In the genomic region with DNA sequence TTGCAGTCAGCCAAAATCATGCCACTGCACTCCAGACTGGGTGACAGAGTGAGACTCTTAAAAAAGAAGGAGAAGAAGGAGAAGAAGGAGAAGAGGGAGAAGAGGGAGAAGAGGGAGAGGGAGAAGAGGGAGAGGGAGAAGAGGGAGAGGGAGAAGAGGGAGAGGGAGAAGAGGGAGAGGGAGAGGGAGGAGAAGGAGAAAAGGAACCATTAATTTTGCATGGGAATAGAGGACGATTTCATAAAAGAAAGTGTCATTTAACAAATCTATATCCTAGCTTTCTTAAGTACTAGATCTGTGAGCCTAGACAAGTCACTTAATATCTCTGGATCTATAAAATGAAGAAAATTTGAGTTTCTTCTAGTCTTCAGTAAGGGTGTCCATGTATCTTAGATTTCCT, we compare ENCODE assay signal across 28 cellular contexts. TPM values are rescaled to one million over a fixed set of nuclear protein-coding genes. Genes with fewer than 3 reads are reported as not detected.
"Had no signal": no experiment of that assay in that cellular context is flagged by ENCODE, and none has a peak within 500 bp of the region (broad histone marks: within the 10 kb centered on the region; RNA-seq: fewer than 3 reads in every experiment).

No MANE protein-coding gene starts in this region.

- H3K4me3 ChIP-seq: adrenal gland, body of pancreas, Peyer's patch, SJCRH30 had no signal

- H3K27me3 Mint-ChIP-seq: activated CD4-positive, alpha-beta T cell treated with anti-CD3 and anti-CD28 coated beads for 36 hours; activated naive CD8-positive, alpha-beta T cell had no signal

- ATAC-seq: body of pancreas had no signal

- H3K4me1 ChIP-seq: adrenal gland, body of pancreas, Peyer's patch, SJCRH30 had no signal

- H3K9ac ChIP-seq: SK-N-SH had no signal

- H3K4me2 ChIP-seq: SK-N-SH had no signal

- H3K27ac ChIP-seq: adrenal gland, body of pancreas, Peyer's patch, RWPE1, SJCRH30, VCaP had no signal

- H3K4me3 Mint-ChIP-seq: activated CD4-positive, alpha-beta T cell treated with anti-CD3 and anti-CD28 coated beads for 36 hours; activated naive CD8-positive, alpha-beta T cell; activated T-helper 1 cell treated with anti-CD3 and anti-CD28 coated beads, Interleukin-12 subunit alpha, Interleukin-12 subunit beta, Interleukin-2, Interleukin-4 antibody, amounts not matched to agents 30 ng/mL and 10 ng/mL and 1 ng/mL, durations not matched to agents 14 hours and 24 hours and 36 hours had no signal

- H3K9me3 ChIP-seq: adrenal gland, body of pancreas, Peyer's patch, SJCRH30, SK-N-SH had no signal

- DNase-seq: activated CD4-positive, alpha-beta T cell treated with anti-CD3 and anti-CD28 coated beads for 36 hours; activated CD4-positive, alpha-beta T cell treated with anti-CD3 and anti-CD28 coated beads, Interleukin-2, amount 50 U/mL, for 4 hours; activated CD4-positive, CD25-positive, alpha-beta regulatory T cell; activated CD8-positive, alpha-beta memory T cell treated with anti-CD3 and anti-CD28 coated beads for 24 hours; activated effector memory CD4-positive, alpha-beta T cell treated with anti-CD3 and anti-CD28 coated beads, Interleukin-2, amount 50 U/mL, for 16 hours; adrenal gland; aorta; body of pancreas; central memory CD4-positive, alpha-beta T cell; Kasumi-1; KBM-7; NCI-H1105 treated with DMSO at 0.1 percent for 48 hours; NCI-H146; NCI-H187 treated with DMSO at 0.1 percent for 48 hours; NCI-H2081 treated with DMSO at 0.1 percent for 48 hours; NCI-H446; NCI-H524; Peyer's patch; Right ventricle myocardium superior; SJCRH30; SK-N-SH; T-helper 1 cell had no signal

- H3K27me3 ChIP-seq: adrenal gland, body of pancreas, Peyer's patch, SJCRH30 had no signal

- FAIRE-seq: bronchial epithelial cell had no signal

- H3K9me3 Mint-ChIP-seq: activated T-helper 1 cell treated with anti-CD3 and anti-CD28 coated beads, Interleukin-12 subunit alpha, Interleukin-12 subunit beta, Interleukin-2, Interleukin-4 antibody, amounts not matched to agents 30 ng/mL and 10 ng/mL and 1 ng/mL, durations not matched to agents 14 hours and 24 hours and 36 hours had no signal

RNA-seq across cellular contexts. Expression of a gene that starts 41.2 kb away (rescaled TPM):
- total RNA-seq: activated CD4-positive, alpha-beta T cell treated with anti-CD3 and anti-CD28 coated beads for 36 hours; T-helper 2 cell treated with Interferon-gamma antibody and Interleukin-4, amounts not matched to agents 100 ng/mL and 5 ng/mL, for 36 hours had no signal
